In the genomic region with DNA sequence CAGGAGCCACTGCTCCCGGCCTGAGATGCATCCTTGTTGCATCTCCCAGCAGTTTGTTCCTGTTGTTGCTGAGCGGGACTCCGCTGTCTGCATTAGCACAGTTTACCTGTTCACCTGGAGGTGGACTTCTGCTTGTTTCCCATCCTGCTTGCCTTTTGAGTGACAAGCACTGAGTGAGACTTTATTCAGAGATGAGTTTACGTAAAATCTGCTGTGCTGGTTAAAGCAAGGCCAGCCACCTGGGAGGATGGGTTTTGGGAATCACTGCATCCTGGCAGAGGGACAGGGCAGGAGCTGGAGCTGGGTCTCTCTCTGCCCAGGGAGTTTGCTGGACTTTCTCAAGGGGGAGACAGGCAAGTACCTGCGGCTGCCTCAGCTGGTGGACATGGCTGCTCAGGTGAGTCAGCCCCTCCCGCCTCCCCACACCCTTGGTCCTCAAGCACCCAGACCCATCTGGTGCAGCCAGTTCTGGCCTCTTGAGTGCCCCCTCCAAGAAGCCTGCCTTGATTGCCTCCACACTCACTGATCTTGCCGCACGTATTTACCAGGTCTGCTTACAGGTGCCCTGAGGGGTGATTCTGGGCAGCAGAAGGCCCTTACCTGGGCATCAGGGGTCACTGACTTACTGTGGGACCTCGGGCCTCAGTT, we compare ENCODE assay signal across 33 cellular contexts.
"Had no signal": no experiment of that assay in that cellular context is flagged by ENCODE, and none has a peak within 500 bp of the region (broad histone marks: within the 10 kb centered on the region; RNA-seq: fewer than 3 reads in every experiment).

No MANE protein-coding gene starts in this region.

- H3K36me3 Mint-ChIP-seq: activated CD4-positive, alpha-beta memory T cell treated with anti-CD3 and anti-CD28 coated beads for 36 hours; activated CD8-positive, alpha-beta memory T cell treated with anti-CD3 and anti-CD28 coated beads, Interleukin-2, amount 10 ng/mL, durations not matched to agents 7 days and 5 days; activated naive CD4-positive, alpha-beta T cell treated with anti-CD3 and anti-CD28 coated beads, Interleukin-2, amount 50 U/mL, for 24 hours; activated naive CD8-positive, alpha-beta T cell treated with anti-CD3 and anti-CD28 coated beads, Interleukin-2, amount 10 ng/mL, durations not matched to agents 7 days and 5 days had no signal

- H3K27ac Mint-ChIP-seq: activated CD4-positive, alpha-beta memory T cell treated with anti-CD3 and anti-CD28 coated beads for 36 hours; activated CD4-positive, alpha-beta T cell treated with anti-CD3 and anti-CD28 coated beads for 36 hours; activated CD4-positive, alpha-beta T cell treated with anti-CD3 and anti-CD28 coated beads, Interleukin-2, amount 10 ng/mL, durations not matched to agents 24 days and 14 days; activated CD8-positive, alpha-beta memory T cell treated with anti-CD3 and anti-CD28 coated beads, Interleukin-2, amount 10 ng/mL, durations not matched to agents 7 days and 5 days; activated CD8-positive, alpha-beta T cell treated with anti-CD3 and anti-CD28 coated beads, Interleukin-2, amount 10 ng/mL, durations not matched to agents 7 days and 5 days; activated naive CD4-positive, alpha-beta T cell treated with anti-CD3 and anti-CD28 coated beads for 36 hours; activated naive CD4-positive, alpha-beta T cell treated with anti-CD3 and anti-CD28 coated beads, Interleukin-2, amount 50 U/mL, for 24 hours; activated naive CD8-positive, alpha-beta T cell treated with anti-CD3 and anti-CD28 coated beads, Interleukin-2, amount 10 ng/mL, durations not matched to agents 7 days and 5 days; activated T-helper 1 cell treated with anti-CD3 and anti-CD28 coated beads, Interleukin-12 subunit alpha, Interleukin-12 subunit beta, Interleukin-2, Interleukin-4 antibody, amounts not matched to agents 30 ng/mL and 10 ng/mL and 1 ng/mL, durations not matched to agents 14 hours and 24 hours and 36 hours; activated T-helper 2 cell treated with anti-CD3 and anti-CD28 coated beads, Interferon-gamma antibody, Interleukin-2, Interleukin-4, amounts not matched to agents 10 μg/mL and 5 μg/mL and 100 μg/mL, durations not matched to agents 14 hours and 24 hours and 36 hours; T-helper 17 cell; T-helper 2 cell treated with Interferon-gamma antibody and Interleukin-4, amounts not matched to agents 5 μg/mL and 100 μg/mL, for 36 hours had no signal

- H3K9me3 Mint-ChIP-seq: activated CD4-positive, alpha-beta memory T cell treated with anti-CD3 and anti-CD28 coated beads for 36 hours; activated CD4-positive, alpha-beta T cell treated with anti-CD3 and anti-CD28 coated beads, Interleukin-2, amount 10 ng/mL, durations not matched to agents 24 days and 14 days; activated naive CD4-positive, alpha-beta T cell treated with anti-CD3 and anti-CD28 coated beads for 36 hours; activated naive CD4-positive, alpha-beta T cell treated with anti-CD3 and anti-CD28 coated beads, Interleukin-2, amount 50 U/mL, for 24 hours; activated naive CD8-positive, alpha-beta T cell treated with anti-CD3 and anti-CD28 coated beads, Interleukin-2, amount 10 ng/mL, durations not matched to agents 7 days and 5 days; activated T-helper 1 cell treated with anti-CD3 and anti-CD28 coated beads, Interleukin-12 subunit alpha, Interleukin-12 subunit beta, Interleukin-2, Interleukin-4 antibody, amounts not matched to agents 30 ng/mL and 10 ng/mL and 1 ng/mL, durations not matched to agents 14 hours and 24 hours and 36 hours; activated T-helper 2 cell treated with anti-CD3 and anti-CD28 coated beads, Interferon-gamma antibody, Interleukin-2, Interleukin-4, amounts not matched to agents 10 μg/mL and 5 μg/mL and 100 μg/mL, durations not matched to agents 14 hours and 24 hours and 36 hours; brain; T-helper 2 cell treated with Interferon-gamma antibody and Interleukin-4, amounts not matched to agents 5 μg/mL and 100 μg/mL, for 36 hours had no signal

- H3K9me3 ChIP-seq: ascending aorta, breast epithelium, colonic mucosa, esophagus squamous epithelium, gastroesophageal sphincter had no signal

- H3K27me3 Mint-ChIP-seq: brain had no signal

- H3K4me1 ChIP-seq: breast epithelium, colonic mucosa had no signal

- DNase-seq: activated CD4-positive, alpha-beta memory T cell treated with anti-CD3 and anti-CD28 coated beads for 36 hours; activated CD4-positive, alpha-beta T cell treated with anti-CD3 and anti-CD28 coated beads for 36 hours; activated CD4-positive, alpha-beta T cell treated with anti-CD3 and anti-CD28 coated beads, Interleukin-2, amount 10 ng/mL, durations not matched to agents 24 days and 14 days; activated CD4-positive, CD25-positive, alpha-beta regulatory T cell; activated CD4-positive, CD25-positive, alpha-beta regulatory T cell treated with anti-CD3 and anti-CD28 coated beads, Interleukin-2, amount 50 U/mL, for 72 hours; activated CD8-positive, alpha-beta memory T cell treated with anti-CD3 and anti-CD28 coated beads, Interleukin-2, amount 10 ng/mL, durations not matched to agents 7 days and 5 days; activated CD8-positive, alpha-beta memory T cell treated with anti-CD3 and anti-CD28 coated beads, Interleukin-2, amount 50 U/mL, for 4 hours; activated CD8-positive, alpha-beta T cell treated with anti-CD3 and anti-CD28 coated beads, Interleukin-2, amount 10 ng/mL, durations not matched to agents 7 days and 5 days; activated effector memory CD4-positive, alpha-beta T cell treated with anti-CD3 and anti-CD28 coated beads, Interleukin-2, amount 50 U/mL, for 16 hours; activated naive CD4-positive, alpha-beta T cell treated with anti-CD3 and anti-CD28 coated beads for 36 hours; activated naive CD8-positive, alpha-beta T cell treated with anti-CD3 and anti-CD28 coated beads, Interleukin-2, amount 10 ng/mL, durations not matched to agents 7 days and 5 days; activated T-cell treated with anti-CD3 and anti-CD28 coated beads, Interleukin-2, amount 50 U/mL, for 1 hour; activated T-cell treated with anti-CD3 and anti-CD28 coated beads, Interleukin-2, amount 50 U/mL, for 48 hours; central memory CD4-positive, alpha-beta T cell; cerebellar nuclear complex; colonic mucosa; effector CD8-positive, alpha-beta T cell; esophagus squamous epithelium; foreskin melanocyte; T-helper 1 cell; T-helper 17 cell; T1000; WERI-Rb-1 had no signal

- H3K27me3 ChIP-seq: ascending aorta, breast epithelium, cardiac muscle cell, colonic mucosa, esophagus squamous epithelium, gastroesophageal sphincter had no signal

- H3K4me3 ChIP-seq: ascending aorta, breast epithelium, cardiac muscle cell, colonic mucosa, esophagus squamous epithelium, gastroesophageal sphincter had no signal

- H3K4me3 Mint-ChIP-seq: activated CD4-positive, alpha-beta memory T cell treated with anti-CD3 and anti-CD28 coated beads for 36 hours; activated CD4-positive, alpha-beta T cell treated with anti-CD3 and anti-CD28 coated beads for 36 hours; activated CD4-positive, alpha-beta T cell treated with anti-CD3 and anti-CD28 coated beads, Interleukin-2, amount 10 ng/mL, durations not matched to agents 24 days and 14 days; activated CD8-positive, alpha-beta memory T cell treated with anti-CD3 and anti-CD28 coated beads, Interleukin-2, amount 10 ng/mL, durations not matched to agents 7 days and 5 days; activated CD8-positive, alpha-beta T cell treated with anti-CD3 and anti-CD28 coated beads, Interleukin-2, amount 10 ng/mL, durations not matched to agents 7 days and 5 days; activated naive CD4-positive, alpha-beta T cell treated with anti-CD3 and anti-CD28 coated beads for 36 hours; activated naive CD4-positive, alpha-beta T cell treated with anti-CD3 and anti-CD28 coated beads, Interleukin-2, amount 50 U/mL, for 24 hours; activated naive CD8-positive, alpha-beta T cell treated with anti-CD3 and anti-CD28 coated beads, Interleukin-2, amount 10 ng/mL, durations not matched to agents 7 days and 5 days; activated T-helper 1 cell treated with anti-CD3 and anti-CD28 coated beads, Interleukin-12 subunit alpha, Interleukin-12 subunit beta, Interleukin-2, Interleukin-4 antibody, amounts not matched to agents 30 ng/mL and 10 ng/mL and 1 ng/mL, durations not matched to agents 14 hours and 24 hours and 36 hours; brain; T-helper 17 cell; T-helper 2 cell treated with Interferon-gamma antibody and Interleukin-4, amounts not matched to agents 5 μg/mL and 100 μg/mL, for 36 hours had no signal

- ATAC-seq: activated CD4-positive, alpha-beta T cell treated with anti-CD3 and anti-CD28 coated beads for 36 hours; activated CD8-positive, alpha-beta memory T cell treated with anti-CD3 and anti-CD28 coated beads, Interleukin-2, amount 10 ng/mL, durations not matched to agents 7 days and 5 days; activated CD8-positive, alpha-beta T cell treated with anti-CD3 and anti-CD28 coated beads, Interleukin-2, amount 10 ng/mL, durations not matched to agents 7 days and 5 days; gastroesophageal sphincter; T-helper 17 cell had no signal

- H3K4me1 Mint-ChIP-seq: activated naive CD8-positive, alpha-beta T cell treated with anti-CD3 and anti-CD28 coated beads, Interleukin-2, amount 10 ng/mL, durations not matched to agents 7 days and 5 days had no signal

- H3K27ac ChIP-seq: ascending aorta, breast epithelium, colonic mucosa, epithelial cell of prostate, esophagus squamous epithelium, gastroesophageal sphincter, WERI-Rb-1 had no signal
